19 cellular contexts compared by ENCODE assay signal in genomic region chr5:2917093-2917492, GRCh38.
DNase-seq lines count a peak whose midpoint lies in the region; ATAC-seq and TF ChIP-seq lines count a peak whose summit lies in the region.
"Had no signal": no experiment of that assay in that cellular context is flagged by ENCODE, and none has a peak within 500 bp of the region (broad histone marks: within the 10 kb centered on the region; RNA-seq: fewer than 3 reads in every experiment).

No MANE protein-coding gene starts in this region.

- H3K4me3 ChIP-seq in testis = peak overlapping the region; percentile 48 to 51
- H3K4me3 ChIP-seq: A549, BLaER1, GM23248 had no signal

- ATAC-seq in HG03095 (IDR thresholded peaks at IDR 0.05; ENCODE audit: unreplicated experiment) = no peak
- ATAC-seq in HG03520 (IDR thresholded peaks at IDR 0.05; ENCODE audit: unreplicated experiment) = no peak
- ATAC-seq: A549 had no signal

- no peaks in the 10 kb centered on the region for H3K4me1 Mint-ChIP-seq in activated CD4-positive, alpha-beta T cell treated with anti-CD3 and anti-CD28 coated beads, Interleukin-2, amount 10 ng/mL, durations not matched to agents 24 days and 14 days
- H3K4me1 Mint-ChIP-seq: CD14-positive monocyte; CD4-positive, alpha-beta memory T cell had no signal

- H3K27me3 ChIP-seq in testis = no peaks in the 10 kb centered on the region
- H3K27me3 ChIP-seq: BLaER1 had no signal

- no peaks in the 10 kb centered on the region for H3K36me3 ChIP-seq in testis (ENCODE audit: low read depth, missing control alignments)
- H3K36me3 ChIP-seq: BLaER1 had no signal

- H3K36me3 Mint-ChIP-seq in activated CD4-positive, alpha-beta T cell treated with anti-CD3 and anti-CD28 coated beads, Interleukin-2, amount 10 ng/mL, durations not matched to agents 24 days and 14 days (ENCODE audit: low read depth) = no peaks in the 10 kb centered on the region
- H3K36me3 Mint-ChIP-seq: CD14-positive monocyte; CD4-positive, alpha-beta memory T cell had no signal

- H3K4me1 ChIP-seq in testis = no peaks in the 10 kb centered on the region
- H3K4me1 ChIP-seq: A549, BLaER1 had no signal

- H3K27me3 Mint-ChIP-seq in activated CD4-positive, alpha-beta T cell treated with anti-CD3 and anti-CD28 coated beads, Interleukin-2, amount 10 ng/mL, durations not matched to agents 24 days and 14 days = no peaks in the 10 kb centered on the region
- H3K27me3 Mint-ChIP-seq: CD4-positive, alpha-beta memory T cell had no signal

- TF ChIP-seq POLR2A in testis (IDR thresholded peaks at IDR 0.05) = no peak

- POLR2A ChIA-PET in HEK293T (lab: Yijun Ruan, JAX) = no interaction called here

- H3K9me3 ChIP-seq in testis = no peaks in the 10 kb centered on the region
- H3K9me3 ChIP-seq: A549 had no signal

- CTCF ChIA-PET in HEK293T (lab: Yijun Ruan, JAX) = no interaction called here

- H3K27ac Mint-ChIP-seq in activated CD4-positive, alpha-beta T cell treated with anti-CD3 and anti-CD28 coated beads, Interleukin-2, amount 10 ng/mL, durations not matched to agents 24 days and 14 days = no peak overlapping the region
- H3K27ac Mint-ChIP-seq: CD14-positive monocyte; CD4-positive, alpha-beta memory T cell had no signal

- WGBS in testis, 2 donors = 66 to 72% methylated on average over 16 of the region's 16 CpGs

- peaks cover 14% of the 10 kb centered on the region for H3K9me3 Mint-ChIP-seq in activated CD4-positive, alpha-beta T cell treated with anti-CD3 and anti-CD28 coated beads, Interleukin-2, amount 10 ng/mL, durations not matched to agents 24 days and 14 days

- H3K4me3 Mint-ChIP-seq in activated CD4-positive, alpha-beta T cell treated with anti-CD3 and anti-CD28 coated beads, Interleukin-2, amount 10 ng/mL, durations not matched to agents 24 days and 14 days = no peak overlapping the region
- H3K4me3 Mint-ChIP-seq: CD14-positive monocyte; CD4-positive, alpha-beta memory T cell had no signal

- peak; percentile 8 for DNase-seq in activated CD4-positive, alpha-beta T cell treated with anti-CD3 and anti-CD28 coated beads, Interleukin-2, amount 10 ng/mL, durations not matched to agents 24 days and 14 days
- DNase-seq in activated CD4-positive, alpha-beta T cell treated with anti-CD3 and anti-CD28 coated beads, Interleukin-2, amount 50 U/mL, for 4 hours = no peak
- peak; percentile 0 for DNase-seq in HEK293T (ENCODE audit: extremely low spot score)
- DNase-seq in islet precursor cell = peak; percentile 32
- DNase-seq in testis = peak; percentile 24
- no peak for DNase-seq in dedifferentiated amniotic fluid mesenchymal stem cell (ENCODE audit: extremely low spot score)
- DNase-seq: CD4-positive, alpha-beta memory T cell; DMS153; DMS79 treated with DMSO at 0.1 percent for 48 hours; GF-D8; GM23248; IMR-90; KBM-7 had no signal

- intact Hi-C loops in activated CD4-positive, alpha-beta T cell treated with anti-CD3 and anti-CD28 coated beads, Interleukin-2, amount 10 ng/mL, durations not matched to agents 24 days and 14 days (cut with micrococcal nuclease) = no loop called here
- intact Hi-C loops in testis (cut with DNase I; ENCODE audit: low total_unique reads) = no loop called here

- no peak for TF ChIP-seq CTCF in testis (IDR thresholded peaks at IDR 0.05)

- H3K27ac ChIP-seq in testis = no peak overlapping the region
- H3K27ac ChIP-seq: 22Rv1, A549, BLaER1, GM23248 had no signal

TF ChIP-seq in HEK293T, 16 proteins besides CTCF, POLR2A, EP300 and RAD21:
- TF ChIP-seq ARNT (IDR thresholded peaks at IDR 0.05) (no peak), CTBP1 (IDR thresholded peaks at IDR 0.05; ENCODE audit: borderline replicate concordance) (no peak), ZNF384 (IDR thresholded peaks at IDR 0.05) (no peak), SP1 (IDR thresholded peaks at IDR 0.05) (no peak), FOXA1 (IDR thresholded peaks at IDR 0.05) (no peak)

Comparison
In these comparisons a context has a peak if more than half of its experiments do, and no peak if none do; other contexts are left out.
1. DNase-seq: peak in activated CD4-positive, alpha-beta T cell treated with anti-CD3 and anti-CD28 coated beads, Interleukin-2, amount 10 ng/mL, durations not matched to agents 24 days and 14 days (single experiment), HEK293T (single experiment), islet precursor cell (single experiment) and testis (single experiment); none in activated CD4-positive, alpha-beta T cell treated with anti-CD3 and anti-CD28 coated beads, Interleukin-2, amount 50 U/mL, for 4 hours (0 of 2) and dedifferentiated amniotic fluid mesenchymal stem cell (single experiment).